19 cellular contexts compared by ENCODE assay signal in the genomic region with DNA sequence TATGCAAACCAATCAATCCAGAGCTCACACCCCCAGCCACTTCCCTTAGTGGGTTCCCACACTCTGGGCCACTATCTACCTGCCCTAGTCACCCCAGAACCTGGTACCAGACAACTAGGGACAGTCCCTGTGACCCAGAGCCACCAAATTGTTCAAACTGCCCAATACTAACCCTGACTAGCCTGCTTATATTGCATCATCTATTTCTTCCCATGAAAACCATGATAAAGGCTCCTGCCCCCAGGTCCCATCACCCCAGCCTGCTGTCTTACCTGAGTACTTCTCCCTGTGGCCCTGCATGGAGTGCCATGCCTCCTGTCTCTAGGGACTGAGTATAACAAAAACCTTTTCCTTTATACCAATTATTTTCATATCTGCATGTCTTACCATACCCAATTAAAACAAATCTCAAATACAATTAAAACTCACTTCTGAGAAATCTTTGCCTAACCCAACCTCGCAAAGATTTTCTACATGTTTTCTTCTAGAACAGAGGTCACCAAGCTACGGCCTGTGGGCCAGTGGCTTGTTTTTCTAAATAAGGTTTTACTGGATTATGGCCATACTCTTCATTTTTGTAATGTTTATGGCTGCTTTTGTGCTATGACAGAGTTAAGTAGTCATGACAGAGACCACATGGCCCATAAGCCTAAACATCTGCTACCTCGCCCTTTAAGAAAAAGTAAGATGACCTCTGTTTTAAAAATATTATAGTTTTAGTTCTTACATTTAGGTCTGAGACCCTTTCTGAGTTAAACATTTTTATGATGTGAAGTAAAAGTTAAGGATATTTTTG. TPM values are rescaled to one million over a fixed set of nuclear protein-coding genes. Genes with fewer than 3 reads are reported as not detected.
"Had no signal": no experiment of that assay in that cellular context is flagged by ENCODE, and none has a peak within 500 bp of the region (broad histone marks: within the 10 kb centered on the region; RNA-seq: fewer than 3 reads in every experiment).

No MANE protein-coding gene starts in this region.

- H3K9me3 Mint-ChIP-seq: central memory CD8-positive, alpha-beta T cell had no signal

- H3K27me3 ChIP-seq: esophagus muscularis mucosa, sigmoid colon had no signal

- H3K4me3 Mint-ChIP-seq: activated naive CD8-positive, alpha-beta T cell; central memory CD8-positive, alpha-beta T cell; naive thymus-derived CD4-positive, alpha-beta T cell; neural crest cell had no signal

- H3K36me3 ChIP-seq: esophagus muscularis mucosa, gastrocnemius medialis, lower lobe of right lung, sigmoid colon had no signal

- H3K9me3 ChIP-seq: gastrocnemius medialis, lower lobe of right lung had no signal

- H3K4me1 ChIP-seq: gastrocnemius medialis, lower lobe of right lung had no signal

- H3K4me1 Mint-ChIP-seq: central memory CD8-positive, alpha-beta T cell; naive thymus-derived CD4-positive, alpha-beta T cell had no signal

- ATAC-seq: activated CD4-positive, CD25-positive, alpha-beta regulatory T cell treated with anti-CD3 and anti-CD28 coated beads, Interleukin-2, amount 50 U/mL, for 24 hours; gastrocnemius medialis; left colon; lower lobe of right lung; naive thymus-derived CD4-positive, alpha-beta T cell; SK-N-SH treated with all-trans-retinoic acid at 6 μM for 48 hours had no signal

- DNase-seq: activated CD4-positive, alpha-beta T cell treated with anti-CD3 and anti-CD28 coated beads, Interleukin-2, amount 10 ng/mL, durations not matched to agents 24 days and 14 days; activated gamma-delta T cell treated with Interleukin-2 at 50 U/mL for 16 hours; activated T-cell treated with anti-CD3 and anti-CD28 coated beads, Interleukin-2, amount 50 U/mL, for 48 hours; effector memory CD4-positive, alpha-beta T cell; gastrocnemius medialis; head of caudate nucleus; left colon; lower lobe of right lung; naive thymus-derived CD4-positive, alpha-beta T cell; stimulated activated CD4-positive, alpha-beta T cell treated with anti-CD3 and anti-CD28 coated beads, Interleukin-2, amount 100 ng/mL, for 48 hours; stimulated activated naive CD4-positive, alpha-beta T cell treated with Interleukin-2 at 50 U/mL for 16 hours had no signal

- H3K36me3 Mint-ChIP-seq: naive thymus-derived CD4-positive, alpha-beta T cell had no signal

- H3K27me3 Mint-ChIP-seq: activated naive CD8-positive, alpha-beta T cell had no signal

- H3K4me3 ChIP-seq: esophagus muscularis mucosa, gastrocnemius medialis, lower lobe of right lung, sigmoid colon had no signal

- H3K27ac ChIP-seq: lower lobe of right lung, VCaP had no signal

RNA-seq across cellular contexts. Expression of a gene that starts 31.0 kb away (rescaled TPM):
- polyA plus RNA-seq: naive thymus-derived CD4-positive, alpha-beta T cell had no signal
